16 cellular contexts compared by ENCODE assay signal in genomic region chr12:127726928-127727327, GRCh38.
"Had no signal": no experiment of that assay in that cellular context is flagged by ENCODE, and none has a peak within 500 bp of the region (broad histone marks: within the 10 kb centered on the region; RNA-seq: fewer than 3 reads in every experiment).

No MANE protein-coding gene starts in this region.

- DNase-seq: activated CD4-positive, alpha-beta T cell treated with anti-CD3 and anti-CD28 coated beads, Interleukin-2, amount 50 U/mL, for 4 hours; activated gamma-delta T cell treated with Interleukin-2 at 50 U/mL for 16 hours; effector memory CD4-positive, alpha-beta T cell; mesenchymal stem cell; naive thymus-derived CD8-positive, alpha-beta T cell; ovary; right lobe of liver; stimulated activated CD4-positive, alpha-beta T cell treated with anti-CD3 and anti-CD28 coated beads, Interleukin-4, amount 100 ng/mL, for 24 hours; stomach; T-helper 2 cell; testis; upper lobe of right lung had no signal

- H3K4me3 Mint-ChIP-seq: activated naive CD8-positive, alpha-beta T cell; activated T-helper 1 cell treated with anti-CD3 and anti-CD28 coated beads, Interleukin-12 subunit alpha, Interleukin-12 subunit beta, Interleukin-2, Interleukin-4 antibody, amounts not matched to agents 30 ng/mL and 10 ng/mL and 1 ng/mL, durations not matched to agents 14 hours and 24 hours and 36 hours; dendritic cell treated with granulocyte-macrophage colony-stimulating factor and Interleukin-4, amounts not matched to agents 40 ng/mL and 50 ng/mL, for 4 days; naive thymus-derived CD8-positive, alpha-beta T cell; stimulated activated effector memory CD8-positive, alpha-beta T cell treated with anti-CD3 and anti-CD28 coated beads, Interleukin-12 subunit alpha, Interleukin-12 subunit beta, amount 100 ng/mL, for 72 hours had no signal

- H3K27ac Mint-ChIP-seq: activated naive CD8-positive, alpha-beta T cell; activated T-helper 1 cell treated with anti-CD3 and anti-CD28 coated beads, Interleukin-12 subunit alpha, Interleukin-12 subunit beta, Interleukin-2, Interleukin-4 antibody, amounts not matched to agents 30 ng/mL and 10 ng/mL and 1 ng/mL, durations not matched to agents 14 hours and 24 hours and 36 hours; dendritic cell treated with granulocyte-macrophage colony-stimulating factor and Interleukin-4, amounts not matched to agents 40 ng/mL and 50 ng/mL, for 4 days; naive thymus-derived CD8-positive, alpha-beta T cell; stimulated activated effector memory CD8-positive, alpha-beta T cell treated with anti-CD3 and anti-CD28 coated beads, Interleukin-12 subunit alpha, Interleukin-12 subunit beta, amount 100 ng/mL, for 72 hours had no signal

- H3K9me3 Mint-ChIP-seq: dendritic cell treated with granulocyte-macrophage colony-stimulating factor and Interleukin-4, amounts not matched to agents 40 ng/mL and 50 ng/mL, for 4 days had no signal

- H3K36me3 Mint-ChIP-seq: activated naive CD8-positive, alpha-beta T cell; stimulated activated effector memory CD8-positive, alpha-beta T cell treated with anti-CD3 and anti-CD28 coated beads, Interleukin-12 subunit alpha, Interleukin-12 subunit beta, amount 100 ng/mL, for 72 hours had no signal

- H3K4me1 Mint-ChIP-seq: naive thymus-derived CD8-positive, alpha-beta T cell; stimulated activated effector memory CD8-positive, alpha-beta T cell treated with anti-CD3 and anti-CD28 coated beads, Interleukin-12 subunit alpha, Interleukin-12 subunit beta, amount 100 ng/mL, for 72 hours had no signal

- H3K27me3 Mint-ChIP-seq: activated naive CD8-positive, alpha-beta T cell; dendritic cell treated with granulocyte-macrophage colony-stimulating factor and Interleukin-4, amounts not matched to agents 40 ng/mL and 50 ng/mL, for 4 days; naive thymus-derived CD8-positive, alpha-beta T cell had no signal
